In genomic region chr5:163437309-163438182, GRCh38 we compare ENCODE assay signal across 1 cellular context.
TF ChIP-seq lines count a peak whose summit lies in the region.

Gene CCNG1, plus strand, starts transcription at chr5:163437595. Its CDS starts 1,662 bp downstream, at chr5:163439257.

TF ChIP-seq in K562, 482 proteins besides CTCF, POLR2A, EP300 and RAD21 (continued from another document and continues in another):
- TF ChIP-seq ZBTB40 (IDR thresholded peaks at IDR 0.05) (no peak), ZBTB40 (CRISPR knock-in tag; IDR thresholded peaks at IDR 0.05) (no peak), HNRNPK (IDR thresholded peaks at IDR 0.05; ENCODE audit: low read depth, low read length, poor library complexity, severe bottlenecking) (no peak), CUX1 (CRISPR knock-in tag; IDR thresholded peaks at IDR 0.05) (no peak), DPF2 (IDR thresholded peaks at IDR 0.05) (0 out of 2 replicates have a peak, but pooled peaks have one; percentile 13), ZNF717 (CRISPR knock-in tag; IDR thresholded peaks at IDR 0.05) (no peak), MCM2 (IDR thresholded peaks at IDR 0.05; ENCODE audit: low read depth) (no peak), MIER1 (IDR thresholded peaks at IDR 0.05; ENCODE audit: low read depth) (no peak), XRCC4 (IDR thresholded peaks at IDR 0.05; ENCODE audit: extremely low read depth, insufficient read depth, insufficient read length) (no peak), NFE2 (IDR thresholded peaks at IDR 0.05; ENCODE audit: low read depth) (no peak), POLR3A (IDR thresholded peaks at IDR 0.05; ENCODE audit: borderline replicate concordance, extremely low read depth, insufficient read depth, insufficient read length) (no peak), CAMTA2 (CRISPR knock-in tag; conservative IDR thresholded peaks at IDR 0.05) (no peak), USF2 (CRISPR knock-in tag; IDR thresholded peaks at IDR 0.05) (no peak), TCF7 (IDR thresholded peaks at IDR 0.05; ENCODE audit: borderline replicate concordance) (no peak; the same call in 1 of the 2 replicates), SMARCC2 (IDR thresholded peaks at IDR 0.05; ENCODE audit: low read depth) (0 out of 2 replicates have a peak, but pooled peaks have one; percentile 16), FOXM1 (IDR thresholded peaks at IDR 0.05; ENCODE audit: low read depth) (peak; percentile 75), FOXM1 (CRISPR knock-in tag; IDR thresholded peaks at IDR 0.05; ENCODE audit: low read depth) (0 out of 2 replicates have a peak, but pooled peaks have one; percentile 70), RB1 (IDR thresholded peaks at IDR 0.05; ENCODE audit: low read depth) (peak; percentile 72; the same call in 1 of the 2 replicates), BHLHE40 (IDR thresholded peaks at IDR 0.05; ENCODE audit: low read length) (no peak), ZNF764 (CRISPR knock-in tag; IDR thresholded peaks at IDR 0.05; ENCODE audit: low read depth) (no peak), HMG20B (CRISPR knock-in tag; IDR thresholded peaks at IDR 0.05) (no peak), PHB (CRISPR knock-in tag; IDR thresholded peaks at IDR 0.05) (no peak), ILF3 (IDR thresholded peaks at IDR 0.05; ENCODE audit: borderline replicate concordance) (no peak), SIRT6 (IDR thresholded peaks at IDR 0.05; ENCODE audit: low read depth, low read length) (no peak), POLR2G (IDR thresholded peaks at IDR 0.05; ENCODE audit: low read depth, low read length) (peak; percentile 100), TCF7L2 (IDR thresholded peaks at IDR 0.05; ENCODE audit: low read depth, low read length) (no peak), RCOR1 (IDR thresholded peaks at IDR 0.05; ENCODE audit: borderline replicate concordance in 1 of 2, low read depth in 2 of 2, low read length in 2 of 2) (peak in 1 of 2 experiments; percentile 74; a peak in 2 of 4 replicates), MECOM (CRISPR knock-in tag; IDR thresholded peaks at IDR 0.05) (no peak), FOXJ2 (tag; IDR thresholded peaks at IDR 0.05) (no peak), ZNF3 (CRISPR knock-in tag; IDR thresholded peaks at IDR 0.05) (no peak), MTA2 (IDR thresholded peaks at IDR 0.05; ENCODE audit: low read depth) (no peak), FOXP1 (CRISPR knock-in tag; IDR thresholded peaks at IDR 0.05) (no peak), ZBTB7A (IDR thresholded peaks at IDR 0.05; ENCODE audit: borderline replicate concordance, control insufficient read depth, low read depth, low read length) (peak; percentile 92), CBX2 (IDR thresholded peaks at IDR 0.05; ENCODE audit: insufficient read depth, low read length, poor library complexity, severe bottlenecking) (no peak), HOXB6 (CRISPR knock-in tag; IDR thresholded peaks at IDR 0.05; ENCODE audit: borderline replicate concordance) (no peak), CXXC5 (CRISPR knock-in tag; IDR thresholded peaks at IDR 0.05) (peak; percentile 70), ZKSCAN8 (CRISPR knock-in tag; IDR thresholded peaks at IDR 0.05) (no peak), NELFE (IDR thresholded peaks at IDR 0.05; ENCODE audit: insufficient read depth, insufficient read length) (no peak)
